ENCODE assay signal across 2 cellular contexts in the genomic region with DNA sequence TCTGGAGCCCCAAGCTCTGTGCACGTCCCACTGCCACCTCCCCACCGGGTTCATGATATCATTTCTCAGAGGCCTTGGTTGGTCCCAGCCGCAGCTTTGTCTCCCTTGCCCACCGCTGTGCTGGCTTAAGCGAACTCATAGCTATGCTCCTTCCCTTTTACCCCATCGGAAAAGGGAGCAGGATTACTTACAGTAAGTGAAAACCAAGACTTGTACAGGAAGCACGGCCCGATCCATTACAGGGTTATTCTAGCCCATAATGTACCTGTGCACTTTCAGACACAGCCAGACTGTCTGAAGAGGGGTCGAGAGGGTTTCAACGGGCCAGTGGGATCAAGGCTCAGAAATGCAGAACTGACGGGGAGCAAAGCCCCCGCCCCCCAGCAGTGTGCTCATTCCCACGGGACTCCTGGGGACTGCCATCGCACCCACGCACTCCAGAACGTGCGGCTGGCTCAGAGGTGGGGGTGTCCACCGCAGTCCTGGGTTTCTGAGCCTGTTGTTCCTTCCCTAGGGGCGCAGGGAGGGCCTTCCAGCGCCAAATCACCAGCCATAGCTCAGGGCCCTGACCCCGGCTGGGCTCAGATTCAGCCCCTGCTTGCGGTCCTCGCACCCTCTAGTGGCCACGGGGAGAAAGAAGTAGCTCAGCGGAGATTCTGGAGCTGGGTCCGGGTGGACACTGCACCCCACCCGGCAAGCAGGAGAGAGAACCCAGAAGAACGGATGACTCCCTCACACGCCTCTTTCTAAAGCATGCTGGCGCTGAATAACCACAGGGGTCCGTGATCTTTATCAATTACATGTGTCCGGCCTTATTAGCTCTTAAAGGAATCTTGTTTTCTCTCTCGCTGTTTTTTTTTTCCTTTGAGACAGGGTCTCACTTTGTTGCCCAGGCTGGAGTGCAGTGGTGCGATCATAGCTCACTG.
TF ChIP-seq lines count a peak whose summit lies in the region.

No MANE protein-coding gene starts in this region.

TF ChIP-seq in IMR-90, 13 proteins besides CTCF, POLR2A, EP300 and RAD21:
- TF ChIP-seq MAFK (IDR thresholded peaks at IDR 0.05; ENCODE audit: low read depth, low read length) (no peak), RCOR1 (IDR thresholded peaks at IDR 0.05; ENCODE audit: insufficient replicate concordance, low read length) (no peak), SMC3 (IDR thresholded peaks at IDR 0.05; ENCODE audit: low read depth, low read length) (peak; percentile 77), MAZ (IDR thresholded peaks at IDR 0.05; ENCODE audit: borderline replicate concordance, low read depth, low read length) (peak; percentile 52; the same call in 1 of the 2 replicates), RFX5 (IDR thresholded peaks at IDR 0.05; ENCODE audit: low read depth, low read length) (no peak), CHD1 (IDR thresholded peaks at IDR 0.05; ENCODE audit: low read depth, low read length) (0 out of 2 replicates have a peak, but pooled peaks have one; percentile 46), NFE2L2 (IDR thresholded peaks at IDR 0.05; ENCODE audit: low read depth, low read length) (no peak), BHLHE40 (IDR thresholded peaks at IDR 0.05; ENCODE audit: low read depth, low read length) (0 out of 2 replicates have a peak, but pooled peaks have one; percentile 60)
- TF ChIP-seq, protein P1, sequence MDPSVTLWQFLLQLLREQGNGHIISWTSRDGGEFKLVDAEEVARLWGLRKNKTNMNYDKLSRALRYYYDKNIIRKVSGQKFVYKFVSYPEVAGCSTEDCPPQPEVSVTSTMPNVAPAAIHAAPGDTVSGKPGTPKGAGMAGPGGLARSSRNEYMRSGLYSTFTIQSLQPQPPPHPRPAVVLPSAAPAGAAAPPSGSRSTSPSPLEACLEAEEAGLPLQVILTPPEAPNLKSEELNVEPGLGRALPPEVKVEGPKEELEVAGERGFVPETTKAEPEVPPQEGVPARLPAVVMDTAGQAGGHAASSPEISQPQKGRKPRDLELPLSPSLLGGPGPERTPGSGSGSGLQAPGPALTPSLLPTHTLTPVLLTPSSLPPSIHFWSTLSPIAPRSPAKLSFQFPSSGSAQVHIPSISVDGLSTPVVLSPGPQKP (IDR thresholded peaks at IDR 0.05; ENCODE audit: borderline replicate concordance, low read depth, low read length), result no peak
- TF ChIP-seq, protein P2, sequence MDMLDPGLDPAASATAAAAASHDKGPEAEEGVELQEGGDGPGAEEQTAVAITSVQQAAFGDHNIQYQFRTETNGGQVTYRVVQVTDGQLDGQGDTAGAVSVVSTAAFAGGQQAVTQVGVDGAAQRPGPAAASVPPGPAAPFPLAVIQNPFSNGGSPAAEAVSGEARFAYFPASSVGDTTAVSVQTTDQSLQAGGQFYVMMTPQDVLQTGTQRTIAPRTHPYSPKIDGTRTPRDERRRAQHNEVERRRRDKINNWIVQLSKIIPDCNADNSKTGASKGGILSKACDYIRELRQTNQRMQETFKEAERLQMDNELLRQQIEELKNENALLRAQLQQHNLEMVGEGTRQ (IDR thresholded peaks at IDR 0.05; ENCODE audit: low read depth, low read length), result no peak

TF ChIP-seq in SK-N-SH, 30 proteins besides CTCF, POLR2A, EP300 and RAD21:
- no peak for TF ChIP-seq RFX5 (IDR thresholded peaks at IDR 0.05; ENCODE audit: low read length)
- TF ChIP-seq SMC3 (IDR thresholded peaks at IDR 0.05; ENCODE audit: low read depth, low read length), result peak; percentile 79
